In the genomic region with DNA sequence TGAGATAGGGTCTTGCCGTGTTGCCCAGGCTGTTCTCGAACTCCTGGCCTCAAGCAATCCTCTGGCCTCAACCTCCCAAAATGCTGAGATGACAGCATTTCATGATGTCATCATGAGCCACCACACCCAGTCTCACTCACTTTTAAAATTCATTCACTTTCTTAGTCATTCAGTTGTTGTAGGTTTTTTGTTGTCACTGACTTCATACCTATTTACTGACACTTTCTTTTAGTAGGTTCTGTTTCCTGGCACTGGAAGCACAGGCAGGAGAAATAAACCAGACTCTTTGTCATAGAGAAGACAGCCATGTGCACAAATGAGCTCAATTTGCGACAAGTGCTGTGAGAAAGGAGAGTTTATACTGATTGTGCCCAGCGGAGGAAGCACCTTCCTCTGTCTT, we compare ENCODE assay signal across 21 cellular contexts. TPM values are rescaled to one million over a fixed set of nuclear protein-coding genes. Genes with fewer than 3 reads are reported as not detected.
"Had no signal": no experiment of that assay in that cellular context is flagged by ENCODE, and none has a peak within 500 bp of the region (broad histone marks: within the 10 kb centered on the region; RNA-seq: fewer than 3 reads in every experiment).

No MANE protein-coding gene starts in this region.

- H3K27ac ChIP-seq: transverse colon had no signal

- ATAC-seq: left lobe of liver, natural killer cell, sciatic nerve had no signal

- DNase-seq: activated B cell treated with CpG ODN at 0.5 μM for 24 hours; activated naive CD4-positive, alpha-beta T cell treated with anti-CD3 and anti-CD28 coated beads, Interleukin-2, amount 10 ng/mL, durations not matched to agents 7 days and 5 days; central memory CD4-positive, alpha-beta T cell; cortex of kidney; effector memory CD4-positive, alpha-beta T cell; erythroblast; natural killer cell; SK-N-SH; stimulated activated CD4-positive, alpha-beta T cell treated with anti-CD3 and anti-CD28 coated beads, Interleukin-2, amount 100 ng/mL, for 24 hours; stimulated activated naive CD4-positive, alpha-beta T cell; substantia nigra; transverse colon had no signal

- H3K9ac ChIP-seq: SK-N-SH had no signal

- H3K4me1 Mint-ChIP-seq: activated B cell treated with CpG ODN at 0.5 μM for 24 hours; activated naive CD4-positive, alpha-beta T cell treated with anti-CD3 and anti-CD28 coated beads, Interleukin-2, amount 10 ng/mL, durations not matched to agents 7 days and 5 days had no signal

- H3K4me3 ChIP-seq: transverse colon had no signal

- H3K36me3 Mint-ChIP-seq: activated naive CD4-positive, alpha-beta T cell treated with anti-CD3 and anti-CD28 coated beads, Interleukin-2, amount 10 ng/mL, durations not matched to agents 7 days and 5 days; memory B cell; natural killer cell had no signal

- H3K36me3 ChIP-seq: transverse colon had no signal

- H3K9me3 Mint-ChIP-seq: activated B cell treated with CpG ODN at 0.5 μM for 24 hours; activated naive CD4-positive, alpha-beta T cell treated with anti-CD3 and anti-CD28 coated beads, Interleukin-2, amount 10 ng/mL, durations not matched to agents 7 days and 5 days; activated T-helper 2 cell treated with anti-CD3 and anti-CD28 coated beads, Interferon-gamma antibody, Interleukin-2, Interleukin-4, amounts not matched to agents 10 μg/mL and 5 μg/mL and 100 μg/mL, durations not matched to agents 14 hours and 24 hours and 36 hours; memory B cell; natural killer cell had no signal

- H3K4me2 ChIP-seq: SK-N-SH had no signal

- H3K9me3 ChIP-seq: SK-N-SH, transverse colon had no signal

- H3K4me1 ChIP-seq: transverse colon had no signal

- H3K4me3 Mint-ChIP-seq: activated B cell treated with CpG ODN at 0.5 μM for 24 hours; activated naive CD4-positive, alpha-beta T cell treated with anti-CD3 and anti-CD28 coated beads, Interleukin-2, amount 10 ng/mL, durations not matched to agents 7 days and 5 days; memory B cell; natural killer cell had no signal

- H3K27ac Mint-ChIP-seq: activated B cell treated with CpG ODN at 0.5 μM for 24 hours; activated naive CD4-positive, alpha-beta T cell treated with anti-CD3 and anti-CD28 coated beads, Interleukin-2, amount 10 ng/mL, durations not matched to agents 7 days and 5 days; activated T-helper 2 cell treated with anti-CD3 and anti-CD28 coated beads, Interferon-gamma antibody, Interleukin-2, Interleukin-4, amounts not matched to agents 10 μg/mL and 5 μg/mL and 100 μg/mL, durations not matched to agents 14 hours and 24 hours and 36 hours; memory B cell; natural killer cell; progenitor cell of endocrine pancreas had no signal

- H3K27me3 ChIP-seq: transverse colon had no signal

- H3K9me2 ChIP-seq: SK-N-SH had no signal

RNA-seq across cellular contexts. Expression of a gene that starts 10.5 kb away (rescaled TPM):
- total RNA-seq: activated B cell treated with CpG ODN at 0.5 μM for 24 hours; activated T-helper 2 cell treated with anti-CD3 and anti-CD28 coated beads, Interferon-gamma antibody, Interleukin-2, Interleukin-4, amounts not matched to agents 10 μg/mL and 5 μg/mL and 100 μg/mL, durations not matched to agents 14 hours and 24 hours and 36 hours; left lobe of liver; natural killer cell; T-helper 1 cell treated with Interleukin-12 subunit alpha and Interleukin-12 subunit beta and Interleukin-4 antibody, amounts not matched to agents 30 ng/mL and 1 ng/mL, for 36 hours had no signal

RNA-seq across cellular contexts. Expression of a gene that starts 13.6 kb away (rescaled TPM):
- total RNA-seq: activated B cell treated with CpG ODN at 0.5 μM for 24 hours; activated T-helper 2 cell treated with anti-CD3 and anti-CD28 coated beads, Interferon-gamma antibody, Interleukin-2, Interleukin-4, amounts not matched to agents 10 μg/mL and 5 μg/mL and 100 μg/mL, durations not matched to agents 14 hours and 24 hours and 36 hours; glomerular endothelial cell; left lobe of liver; mucosa of gallbladder; natural killer cell; progenitor cell of endocrine pancreas; sciatic nerve; T-helper 1 cell treated with Interleukin-12 subunit alpha and Interleukin-12 subunit beta and Interleukin-4 antibody, amounts not matched to agents 30 ng/mL and 1 ng/mL, for 36 hours had no signal
- polyA plus RNA-seq: adipose tissue, SK-N-SH had no signal
